Comparison of ENCODE assay signal across 8 cellular contexts in genomic region chr1:55217226-55217996, GRCh38. TPM values are rescaled to one million over a fixed set of nuclear protein-coding genes. Genes with fewer than 3 reads are reported as not detected.
A peak's percentile ranks its signal among the peaks of the same experiment; 100 is the strongest.
DNase-seq lines count a peak whose midpoint lies in the region; ATAC-seq and TF ChIP-seq lines count a peak whose summit lies in the region.

No MANE protein-coding gene starts in this region.

- peaks cover 14% of the 10 kb centered on the region for H3K4me1 ChIP-seq in Caco-2

- H3K36me3 Mint-ChIP-seq in Caco-2 (ENCODE audit: insufficient read depth, unreplicated experiment) (peaks cover 21% of the 10 kb centered on the region), naive B cell (peaks cover 0 to 4% of the 10 kb centered on the region in 2 donors)
- H3K36me3 Mint-ChIP-seq in activated CD4-positive, alpha-beta memory T cell treated with anti-CD3 and anti-CD28 coated beads, Interleukin-2, amount 10 ng/mL, durations not matched to agents 7 days and 5 days (ENCODE audit: low read depth): peaks cover 3% of the 10 kb centered on the region

- POLR2A ChIA-PET in Caco-2 (lab: Charles Lee): no interaction called here
- POLR2A ChIA-PET in activated CD4-positive, alpha-beta memory T cell treated with anti-CD3 and anti-CD28 coated beads, Interleukin-2, amount 10 ng/mL, durations not matched to agents 7 days and 5 days (lab: Charles Lee): interaction anchor here (1.0 kb wide), 1 partner anchor 18 kb away, joined by 3 read pairs; no protein-coding TSS in a partner anchor

- H3K27me3 ChIP-seq in Caco-2 (replicated peaks; ENCODE audit: control insufficient read depth, insufficient read depth, low read length) (no peaks in the 10 kb centered on the region), MG63 (no peaks in the 10 kb centered on the region)

- H3K27ac Mint-ChIP-seq in Caco-2 (ENCODE audit: unreplicated experiment): peak overlapping the region; percentile 34
- H3K27ac Mint-ChIP-seq in activated CD4-positive, alpha-beta memory T cell treated with anti-CD3 and anti-CD28 coated beads, Interleukin-2, amount 10 ng/mL, durations not matched to agents 7 days and 5 days: peak overlapping the region; percentile 6
- peak overlapping the region; percentile 44 to 99 (median 92) for H3K27ac Mint-ChIP-seq in naive B cell

- intact Hi-C loops in Caco-2 (cut with micrococcal nuclease; ENCODE audit: unreplicated experiment): loop anchor here (2.0 kb wide), 1 partner anchor 15 kb away; no protein-coding TSS in a partner anchor

- H3K36me3 ChIP-seq in Caco-2 (ENCODE audit: control insufficient read depth, insufficient read depth, low read length) (no peaks in the 10 kb centered on the region), MG63 (no peaks in the 10 kb centered on the region; the same call in 1 of the 2 replicates)

- no peak overlapping the region for H3K4me3 ChIP-seq in Caco-2 (ENCODE audit: low read depth, low read length)
- no peak overlapping the region for H3K4me3 ChIP-seq in MG63

- DNase-seq in Caco-2 (no peak), Kasumi-1 (lab: John Stamatoyannopoulos, UW) (peak; percentile 95 to 96), naive B cell (peak; percentile 73), MG63 (no peak), HPDE6-E6E7 (ENCODE audit: extremely low spot score) (no peak), HK-2 (ENCODE audit: unreplicated experiment) (no peak)
- DNase-seq in activated CD4-positive, alpha-beta memory T cell treated with anti-CD3 and anti-CD28 coated beads, Interleukin-2, amount 10 ng/mL, durations not matched to agents 7 days and 5 days: no peak

- CTCF ChIA-PET in Caco-2 (lab: Charles Lee): no interaction called here
- CTCF ChIA-PET in activated CD4-positive, alpha-beta memory T cell treated with anti-CD3 and anti-CD28 coated beads, Interleukin-2, amount 10 ng/mL, durations not matched to agents 7 days and 5 days (lab: Charles Lee): interaction anchor here (1.4 kb wide), 1 partner anchor 74 kb away, joined by 4 read pairs; no protein-coding TSS in a partner anchor

- H3K4me3 Mint-ChIP-seq in Caco-2 (ENCODE audit: unreplicated experiment): no peak overlapping the region
- no peak overlapping the region for H3K4me3 Mint-ChIP-seq in activated CD4-positive, alpha-beta memory T cell treated with anti-CD3 and anti-CD28 coated beads, Interleukin-2, amount 10 ng/mL, durations not matched to agents 7 days and 5 days
- peak overlapping the region; percentile 66 to 99 (median 92) for H3K4me3 Mint-ChIP-seq in naive B cell

- ATAC-seq in naive B cell (ENCODE audit: low read depth in 2 of 2) (peak; percentile 54 to 58), GM19351 (IDR thresholded peaks at IDR 0.05; ENCODE audit: unreplicated experiment) (no peak)

- H3K27me3 Mint-ChIP-seq in Caco-2 (ENCODE audit: insufficient read depth, unreplicated experiment) (no peaks in the 10 kb centered on the region), naive B cell (no peaks in the 10 kb centered on the region)
- no peaks in the 10 kb centered on the region for H3K27me3 Mint-ChIP-seq in activated CD4-positive, alpha-beta memory T cell treated with anti-CD3 and anti-CD28 coated beads, Interleukin-2, amount 10 ng/mL, durations not matched to agents 7 days and 5 days

- no TSS peak for BruUV-seq in Caco-2 (replicated peaks; lab: Mats Ljungman, UMichigan)

- no peaks in the 10 kb centered on the region for H3K9me3 ChIP-seq in Caco-2
- H3K9me3 ChIP-seq in MG63: no peaks in the 10 kb centered on the region

- H3K9me3 Mint-ChIP-seq in Caco-2 (ENCODE audit: unreplicated experiment) (no peaks in the 10 kb centered on the region), naive B cell (no peaks in the 10 kb centered on the region)
- no peaks in the 10 kb centered on the region for H3K9me3 Mint-ChIP-seq in activated CD4-positive, alpha-beta memory T cell treated with anti-CD3 and anti-CD28 coated beads, Interleukin-2, amount 10 ng/mL, durations not matched to agents 7 days and 5 days

- no peak for TF ChIP-seq CTCF in Caco-2 (IDR thresholded peaks at IDR 0.05; ENCODE audit: insufficient read depth in 1 of 2, low read depth in 1 of 2, low read length in 1 of 2, severe bottlenecking in 1 of 2, unreplicated experiment in 1 of 2)

- H3K4me1 Mint-ChIP-seq in Caco-2 (ENCODE audit: low read depth, unreplicated experiment) (peaks cover 31% of the 10 kb centered on the region), naive B cell (peaks cover 42 to 52% (median 45%) of the 10 kb centered on the region in 3 donors)
- H3K4me1 Mint-ChIP-seq in activated CD4-positive, alpha-beta memory T cell treated with anti-CD3 and anti-CD28 coated beads, Interleukin-2, amount 10 ng/mL, durations not matched to agents 7 days and 5 days: peaks cover 43% of the 10 kb centered on the region

RNA-seq across cellular contexts. Expression of gene USP24, which starts 2.2 kb away (rescaled TPM):
- total RNA-seq in Caco-2 (2022): 34.7 and 36.4 TPM in 2 replicates
- 10 to 100 TPM; 34.9 to 35.6 TPM for total RNA-seq in activated CD4-positive, alpha-beta memory T cell treated with anti-CD3 and anti-CD28 coated beads, Interleukin-2, amount 10 ng/mL, durations not matched to agents 7 days and 5 days
- polyA plus RNA-seq in naive B cell (ENCODE audit: low read depth in 6 of 6): 10 to 100 TPM in 1 of 6 donors, 1 to 10 TPM in 5; 4.6 to 15.2 (median 8.5) TPM
- total RNA-seq in MG63 (2014; rRNA removed; shearing (Covaris generic); ENCODE audit: low replicate concordance): 9.9 and 12.3 TPM in 2 replicates

Comparison
In these comparisons a context has a peak if more than half of its experiments do, and no peak if none do; other contexts are left out.
1. DNase-seq: peak in Kasumi-1 (2 of 2) and naive B cell (single experiment); none in Caco-2 (0 of 2), activated CD4-positive, alpha-beta memory T cell treated with anti-CD3 and anti-CD28 coated beads, Interleukin-2, amount 10 ng/mL, durations not matched to agents 7 days and 5 days (single experiment), MG63 (single experiment), HPDE6-E6E7 (single experiment) and HK-2 (single experiment).
2. H3K27ac Mint-ChIP-seq: peak in every context shown above with its lines; median percentile 92 in naive B cell; 34 in Caco-2; 6 in activated CD4-positive, alpha-beta memory T cell treated with anti-CD3 and anti-CD28 coated beads, Interleukin-2, amount 10 ng/mL, durations not matched to agents 7 days and 5 days.
3. H3K4me3 Mint-ChIP-seq: peak in naive B cell (8 of 8); none in Caco-2 (single experiment) and activated CD4-positive, alpha-beta memory T cell treated with anti-CD3 and anti-CD28 coated beads, Interleukin-2, amount 10 ng/mL, durations not matched to agents 7 days and 5 days (single experiment).